Comparison of ENCODE assay signal across 27 cellular contexts in the genomic region with DNA sequence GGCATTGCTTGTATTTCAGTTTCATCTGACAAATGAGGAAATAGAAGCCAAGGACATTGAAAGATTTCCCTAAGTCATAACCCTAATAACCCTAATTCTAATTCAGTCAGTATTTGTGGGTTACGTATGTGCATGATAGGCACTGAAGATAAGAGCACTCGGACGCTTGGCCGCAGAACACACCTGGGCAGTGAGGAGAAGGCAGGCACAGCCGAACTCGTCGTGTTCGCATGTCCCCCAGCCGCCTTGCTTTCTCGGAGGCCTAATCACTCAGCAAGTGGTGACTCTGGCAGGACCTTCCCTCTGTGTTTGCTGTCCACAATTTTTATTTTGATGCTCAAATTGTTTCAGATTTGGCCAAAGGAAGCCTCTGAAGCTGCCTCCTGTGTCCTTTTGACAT. TPM values are rescaled to one million over a fixed set of nuclear protein-coding genes. Genes with fewer than 3 reads are reported as not detected.
A peak's percentile ranks its signal among the peaks of the same experiment; 100 is the strongest.
DNase-seq lines count a peak whose midpoint lies in the region; ATAC-seq, FAIRE-seq and TF ChIP-seq lines count a peak whose summit lies in the region.
"Had no signal": no experiment of that assay in that cellular context is flagged by ENCODE, and none has a peak within 500 bp of the region (broad histone marks: within the 10 kb centered on the region; RNA-seq: fewer than 3 reads in every experiment).

No MANE protein-coding gene starts in this region.

- H3F3A ChIP-seq in GM23338 (replicated peaks; ENCODE audit: low read depth): no peaks in the 10 kb centered on the region

- FAIRE-seq in K562 (lab: Jason Lieb, UNC) (no peak), H1 (lab: Jason Lieb, UNC) (no peak)
- FAIRE-seq: A549, GM12878, GM12892, GM18507 had no signal

- no peak overlapping the region for H2BK20ac ChIP-seq in H1 (ENCODE audit: low read length)

- H3K27ac Mint-ChIP-seq in GM23338: no peak overlapping the region
- H3K27ac Mint-ChIP-seq: CD14-positive monocyte; CD4-positive, alpha-beta memory T cell; CD4-positive, CD25-positive, alpha-beta regulatory T cell; CD8-positive, alpha-beta memory T cell had no signal

- H4K20me1 ChIP-seq in GM23338 (replicated peaks; ENCODE audit: insufficient read depth) (no peaks in the 10 kb centered on the region), K562 (replicated peaks; ENCODE audit: control insufficient read depth, insufficient read depth, low read length) (no peaks in the 10 kb centered on the region), H1 (replicated peaks in 1 of 2; ENCODE audit: control insufficient read depth in 1 of 2, insufficient read depth in 2 of 2, low read length in 2 of 2) (no peaks in the 10 kb centered on the region)
- H4K20me1 ChIP-seq: BLaER1 had no signal

- H2BK5ac ChIP-seq in H1 (ENCODE audit: low read depth, low read length): no peak overlapping the region

- no peak overlapping the region for H3K4me2 ChIP-seq in GM23338
- H3K4me2 ChIP-seq in K562 (ENCODE audit: insufficient read depth, low read length): no peak overlapping the region
- no peak overlapping the region for H3K4me2 ChIP-seq in H1 (ENCODE audit: insufficient read depth in 1 of 2, low read depth in 2 of 2, low read length in 2 of 2)
- H3K4me2 ChIP-seq: A549 had no signal

- H3K4me3 ChIP-seq in GM23338 (no peak overlapping the region), K562 (no peak overlapping the region), H1 (ENCODE audit: extremely low read depth in 1 of 4, insufficient read depth in 2 of 4, low read depth in 3 of 4, low read length in 4 of 4) (no peak overlapping the region), spleen (no peak overlapping the region)
- H3K4me3 ChIP-seq: A549, BLaER1, GM12878 had no signal

- H2BK120ac ChIP-seq in H1 (replicated peaks; ENCODE audit: low read depth, low read length): no peak overlapping the region

- no peak overlapping the region for H2BK12ac ChIP-seq in H1 (ENCODE audit: low read depth, low read length)

- BruUV-seq in K562 (replicated peaks; lab: Mats Ljungman, UMichigan): no TSS peak

- no peaks in the 10 kb centered on the region for H3K79me1 ChIP-seq in H1 (ENCODE audit: low read depth, low read length)

- H3K79me2 ChIP-seq in GM23338 (replicated peaks; ENCODE audit: insufficient read depth): no peaks in the 10 kb centered on the region
- no peaks in the 10 kb centered on the region for H3K79me2 ChIP-seq in K562 (ENCODE audit: control insufficient read depth, insufficient read depth, low read length)
- no peaks in the 10 kb centered on the region for H3K79me2 ChIP-seq in H1 (ENCODE audit: control insufficient read depth in 1 of 2, insufficient read depth in 2 of 2, low read length in 2 of 2)

- H3K27me3 ChIP-seq in GM23338 (ENCODE audit: insufficient read depth) (no peaks in the 10 kb centered on the region), K562 (ENCODE audit: control insufficient read depth in 2 of 2, insufficient read depth in 2 of 2, low read length in 2 of 2) (no peaks in the 10 kb centered on the region), H1 (replicated peaks in 1 of 4; ENCODE audit: control insufficient read depth in 3 of 4, extremely low read depth in 1 of 4, insufficient read depth in 3 of 4, low read length in 3 of 4) (no peaks in the 10 kb centered on the region), spleen (replicated peaks in 1 of 7) (no peaks in the 10 kb centered on the region)
- H3K27me3 ChIP-seq: BE2C, BLaER1 had no signal

- H3K27ac ChIP-seq in GM23338 (ENCODE audit: low read depth) (no peak overlapping the region), K562 (ENCODE audit: extremely low read depth, low read depth, low read length) (no peak overlapping the region), H1 (ENCODE audit: low read depth, low read length) (no peak overlapping the region), spleen (no peak overlapping the region)
- H3K27ac ChIP-seq: 22Rv1, A549, BLaER1 had no signal

- H3K9me3 Mint-ChIP-seq in GM23338: no peaks in the 10 kb centered on the region; the same call in 2 of the 3 replicates
- H3K9me3 Mint-ChIP-seq: CD4-positive, CD25-positive, alpha-beta regulatory T cell; CD8-positive, alpha-beta memory T cell had no signal

- H3K23ac ChIP-seq in H1 (ENCODE audit: insufficient read length): no peak overlapping the region

- H3K9me2 ChIP-seq in GM23338 (ENCODE audit: insufficient read depth): no peaks in the 10 kb centered on the region

- TF ChIP-seq POLR2A in K562 (conservative IDR thresholded peaks at IDR 0.05): no peak
- no peak for TF ChIP-seq POLR2A in H1 (IDR thresholded peaks at IDR 0.05; ENCODE audit: control extremely low read depth in 1 of 2, low read depth in 2 of 2, low read length in 2 of 2)
- no peak for TF ChIP-seq POLR2A in spleen (IDR thresholded peaks at IDR 0.05)

- H3K4me1 ChIP-seq in GM23338 (ENCODE audit: insufficient read depth): 0 out of 2 replicates have a peak, but pooled peaks cover 8% of the 10 kb centered on the region
- peaks cover 16 to 33% of the 10 kb centered on the region in 2 experiments; a peak in 4 of 5 replicates for H3K4me1 ChIP-seq in K562 (replicated peaks in 1 of 2; ENCODE audit: control insufficient read depth in 2 of 2, insufficient read depth in 2 of 2, low read length in 2 of 2)
- no peaks in the 10 kb centered on the region; a peak in 1 of 7 replicates for H3K4me1 ChIP-seq in H1 (replicated peaks in 1 of 4; ENCODE audit: control insufficient read depth in 3 of 4, insufficient read depth in 4 of 4, low read length in 3 of 4)
- H3K4me1 ChIP-seq in spleen: peaks cover 0 to 16% (median 4%) of the 10 kb centered on the region in 6 donors
- H3K4me1 ChIP-seq: A549, BE2C had no signal

- intact Hi-C loops in K562 (cut with micrococcal nuclease): no loop called here
- intact Hi-C loops in spleen (cut with DNase I; ENCODE audit: low total_unique reads): no loop called here

- ATAC-seq in GM23338: no peak
- ATAC-seq in K562: no peak
- no peak for ATAC-seq in GM21576 (IDR thresholded peaks at IDR 0.05; ENCODE audit: unreplicated experiment)
- ATAC-seq: A549, GM12878 had no signal

- TF ChIP-seq EP300 in K562 (IDR thresholded peaks at IDR 0.05; ENCODE audit: low read length): no peak
- no peak for TF ChIP-seq EP300 in H1 (IDR thresholded peaks at IDR 0.05; ENCODE audit: borderline replicate concordance in 1 of 2, low read depth in 2 of 2, low read length in 2 of 2)

- H2AFZ ChIP-seq in GM23338: peak overlapping the region; percentile 69; the same call in 1 of the 2 replicates
- H2AFZ ChIP-seq in K562 (ENCODE audit: low read depth, low read length): peak overlapping the region; percentile 58
- 0 out of 2 replicates have a peak overlapping the region, but pooled peaks have one; percentile 72 for H2AFZ ChIP-seq in H1 (ENCODE audit: low read length)

- H3K36me3 ChIP-seq in GM23338 (ENCODE audit: insufficient read depth) (no peaks in the 10 kb centered on the region), K562 (ENCODE audit: control insufficient read depth, insufficient read depth, low read length) (no peaks in the 10 kb centered on the region), H1 (ENCODE audit: control insufficient read depth in 2 of 4, insufficient read depth in 4 of 4, low read length in 3 of 4) (no peaks in the 10 kb centered on the region), spleen (no peaks in the 10 kb centered on the region)
- H3K36me3 ChIP-seq: BE2C, BLaER1 had no signal

- H4K8ac ChIP-seq in H1 (ENCODE audit: extremely low read depth, insufficient read depth, low read length): no peak overlapping the region; the same call in 1 of the 2 replicates

- 78% methylated on average over 10 of the region's 10 CpGs for WGBS in K562 (ENCODE audit: insufficient coverage, low coverage, missing lambda C conversion rate)
- 93% methylated on average over 10 of the region's 10 CpGs; no CpG with 5 or more reads in 1 of the 2 experiments for WGBS in H1 (ENCODE audit: extremely low coverage in 1 of 2, insufficient coverage in 1 of 2, insufficient read length in 1 of 2, insufficient replicate concordance in 2 of 2, low coverage in 1 of 2, low lambda C conversion rate in 2 of 2, missing lambda C conversion rate in 1 of 2), 2 experiments
- WGBS in spleen, 5 donors: 91 to 96% (median 94%) methylated on average over 10 of the region's 10 CpGs

- peaks cover 12% of the 10 kb centered on the region; the same call in 2 of the 3 replicates for H3K4me1 Mint-ChIP-seq in GM23338
- H3K4me1 Mint-ChIP-seq: CD4-positive, CD25-positive, alpha-beta regulatory T cell; CD8-positive, alpha-beta memory T cell had no signal

- no peak overlapping the region for H3K4ac ChIP-seq in H1 (replicated peaks; ENCODE audit: insufficient read length, low read depth, low read length)

- no peaks in the 10 kb centered on the region for H3K9me1 ChIP-seq in K562 (ENCODE audit: control insufficient read depth, insufficient read depth, low read length)

- H3K4me3 Mint-ChIP-seq in GM23338: no peak overlapping the region
- H3K4me3 Mint-ChIP-seq: CD14-positive monocyte; CD4-positive, alpha-beta memory T cell; CD4-positive, CD25-positive, alpha-beta regulatory T cell; CD8-positive, alpha-beta memory T cell had no signal

- peaks cover 9% of the 10 kb centered on the region for H3K27me3 Mint-ChIP-seq in GM23338 (ENCODE audit: insufficient read depth, low read depth, poor library complexity)
- H3K27me3 Mint-ChIP-seq: CD4-positive, alpha-beta memory T cell; CD4-positive, CD25-positive, alpha-beta regulatory T cell; CD8-positive, alpha-beta memory T cell had no signal

- TF ChIP-seq CTCF in GM23338 (conservative IDR thresholded peaks at IDR 0.05; ENCODE audit: low read depth in 2 of 2) (no peak), K562 (IDR thresholded peaks at IDR 0.05 in 2 of 3, conservative IDR thresholded peaks at IDR 0.05 in 1 of 3; ENCODE audit: insufficient read depth in 2 of 3, low read depth in 1 of 3, low read length in 3 of 3) (no peak), H1 (IDR thresholded peaks at IDR 0.05; ENCODE audit: control extremely low read depth in 1 of 3, insufficient read depth in 1 of 3, low read depth in 1 of 3, low read length in 3 of 3) (no peak), spleen (IDR thresholded peaks at IDR 0.05 in 8 of 11, conservative IDR thresholded peaks at IDR 0.05 in 3 of 11) (no peak)

- H3K9ac ChIP-seq in K562 (ENCODE audit: insufficient read depth in 1 of 2, low read depth in 2 of 2, low read length in 2 of 2) (peak overlapping the region in 1 of 2 experiments; percentile 38; a peak in 1 of 4 replicates), H1 (replicated peaks in 1 of 4; ENCODE audit: extremely low read depth in 1 of 4, low read depth in 3 of 4, low read length in 3 of 4) (no peak overlapping the region)
- H3K9ac ChIP-seq: BLaER1 had no signal

- no peaks in the 10 kb centered on the region for H3K9me3 ChIP-seq in K562 (replicated peaks; ENCODE audit: control insufficient read depth, insufficient read depth, low read depth, low read length)
- H3K9me3 ChIP-seq in H1 (ENCODE audit: insufficient read depth in 2 of 2, low read depth in 1 of 2, low read length in 1 of 2): no peaks in the 10 kb centered on the region
- no peaks in the 10 kb centered on the region for H3K9me3 ChIP-seq in spleen
- H3K9me3 ChIP-seq: A549, BE2C, BLaER1 had no signal

- H3K14ac ChIP-seq in H1 (ENCODE audit: insufficient read length): no peak overlapping the region

- H3K23me2 ChIP-seq in H1 (ENCODE audit: low read depth, low read length): no peaks in the 10 kb centered on the region

- H3K18ac ChIP-seq in H1 (ENCODE audit: extremely low read depth, low read length): no peak overlapping the region

- CTCF ChIA-PET in K562 (lab: Yijun Ruan, JAX; ENCODE audit: low intra/inter-chr PET ratio): no interaction called here
- CTCF ChIA-PET in H1 (lab: Charles Lee; ENCODE audit: partially characterized antibody): interaction anchor here (0.6 to 1.8 kb wide), 4 partner anchors 12 to 167 kb away, joined by 3 to 6 read pairs (median 4); no protein-coding TSS in a partner anchor

- POLR2A ChIA-PET in K562 (lab: Yijun Ruan, JAX) (interaction anchor here (2.2 kb wide), 1 partner anchor 14 kb away, joined by 8 read pairs; no protein-coding TSS in a partner anchor), H1 (lab: Charles Lee; ENCODE audit: partially characterized antibody) (no interaction called here)

- no peak overlapping the region for H4K91ac ChIP-seq in H1 (replicated peaks; ENCODE audit: insufficient read length, low read length)

- H3K56ac ChIP-seq in H1 (replicated peaks; ENCODE audit: insufficient read length, low read depth, low read length): no peak overlapping the region

- in situ Hi-C loops in K562 (cut with MboI): loop anchor here (25.0 kb wide), 1 partner anchor 393 kb away; a partner anchor contains a TSS

- TF ChIP-seq RAD21 in K562 (CRISPR knock-in tag; conservative IDR thresholded peaks at IDR 0.05 in 1 of 2, IDR thresholded peaks at IDR 0.05 in 1 of 2) (no peak), H1 (IDR thresholded peaks at IDR 0.05 in 1 of 2, conservative IDR thresholded peaks at IDR 0.05 in 1 of 2; ENCODE audit: low read depth in 2 of 2, low read length in 2 of 2) (no peak)

- no peak overlapping the region for H4K5ac ChIP-seq in H1 (ENCODE audit: insufficient read length, low read depth, low read length)

- no peak overlapping the region for H2BK15ac ChIP-seq in H1 (ENCODE audit: low read length)

- no peaks in the 10 kb centered on the region; the same call in 2 of the 3 replicates for H3K36me3 Mint-ChIP-seq in GM23338 (ENCODE audit: low read depth)
- H3K36me3 Mint-ChIP-seq: CD14-positive monocyte; CD8-positive, alpha-beta memory T cell had no signal

- no peak overlapping the region for H2AK5ac ChIP-seq in H1 (ENCODE audit: low read depth, low read length)

- no peak for DNase-seq in GM23338 (ENCODE audit: low spot score)
- DNase-seq in K562 (ENCODE audit: extremely low read depth in 1 of 4, low spot score in 3 of 4): no peak
- DNase-seq in H1 (ENCODE audit: low read depth in 1 of 2, low spot score in 2 of 2): no peak
- DNase-seq in spleen: peak; percentile 51
- DNase-seq in activated CD8-positive, alpha-beta memory T cell treated with anti-CD3 and anti-CD28 coated beads, Interleukin-2, amount 50 U/mL, for 4 hours: no peak
- no peak for DNase-seq in Ammon's horn (ENCODE audit: low spot score)
- DNase-seq: AML-193; BE2C; CD4-positive, alpha-beta memory T cell; CD4-positive, CD25-positive, alpha-beta regulatory T cell; COR-L47; DMS 273 treated with DMSO at 0.1 percent for 48 hours; DMS153; DMS53; DMS79; DND-41; EL; GDM1 had no signal

RNA-seq across cellular contexts. Expression of a gene that starts 23.7 kb away (rescaled TPM):
- total RNA-seq in GM23338 (2014; rRNA removed; shearing (Covaris generic)): 0.03 TPM in 1 of 2 replicates, not detected in the other
- polyA plus RNA-seq in GM23338 (2016; fragmentation: Nextera tagmentation; extraction: Ambion mirVana): not detected in 2 replicates
- total RNA-seq in K562 (2011; cell fraction: chromatin; rRNA removed; ENCODE audit: low replicate concordance): not detected in 2 replicates
- total RNA-seq in K562 (2011; cell fraction: nucleolus; rRNA removed): not detected in 2 replicates
- total RNA-seq in K562 (2011; cell fraction: nucleoplasm; rRNA removed): not detected in 2 replicates
- 0.12 TPM in 1 of 2 replicates, not detected in the other for total RNA-seq in K562 (2014; rRNA removed)
- 0.19 and 0.22 TPM in 2 replicates for total RNA-seq in K562 (2014; rRNA removed; fragmentation: Illumina TruSeq; extraction: Trizol)
- 0.08 TPM in 1 of 2 replicates, not detected in the other for total RNA-seq in K562 (2015; rRNA removed; fragmentation: Illumina TruSeq; extraction: Trizol)
- 0.04 TPM in 1 of 2 replicates, not detected in the other for total RNA-seq in K562 (2021)
- 0.07 TPM in 1 of 2 replicates, not detected in the other for polyA plus RNA-seq in K562 (2011; rRNA removed)
- polyA plus RNA-seq in K562 (2011; cell fraction: cytosol; rRNA removed): 0.06 and 0.51 TPM in 2 replicates
- polyA plus RNA-seq in K562 (2011; cell fraction: nucleus; rRNA removed): 0.04 and 0.09 TPM in 2 replicates
- polyA plus RNA-seq in K562 (2012): 0.03 and 1.1 TPM in 2 replicates
- polyA plus RNA-seq in K562 (2014; fragmentation: Illumina TruSeq; extraction: Trizol): 0.28 TPM in 1 of 2 replicates, not detected in the other
- polyA plus RNA-seq in K562 (2014; fragmentation: Nextera tagmentation; extraction: Ambion mirVana): not detected
- polyA plus RNA-seq in K562 (2014; rRNA removed): 0.15 and 0.53 TPM in 2 replicates
- not detected in 2 replicates for polyA minus RNA-seq in K562 (2011; rRNA and poly(A)+ RNA removed)
- polyA minus RNA-seq in K562 (2011; cell fraction: cytosol; rRNA and poly(A)+ RNA removed): not detected in 2 replicates
- not detected in 2 replicates for polyA minus RNA-seq in K562 (2011; cell fraction: nucleus; rRNA and poly(A)+ RNA removed)
- total RNA-seq in H1 (2021; fragmentation: NEBNext Ultra II Directional; extraction: Animal tissue kit (Norgen Biotek cat#: 25700)): 0.11 and 0.78 TPM in 2 replicates
- 0.05 and 0.12 TPM in 2 replicates for polyA plus RNA-seq in H1 (2011; rRNA removed)
- 0.12 TPM for polyA plus RNA-seq in H1 (2011; cell fraction: cytosol; rRNA removed)
- 0.24 TPM for polyA plus RNA-seq in H1 (2011; cell fraction: nucleus; rRNA removed)
- 0.09 to 0.12 TPM (median 0.12 TPM) in 3 of 4 replicates, not detected in the other for polyA plus RNA-seq in H1 (2012, experiment 1 of 2)
- not detected for polyA plus RNA-seq in H1 (2012, experiment 2 of 2)
- 0.18 TPM for polyA plus RNA-seq in H1 (2013, experiment 1 of 2)
- 0.11 TPM for polyA plus RNA-seq in H1 (2013, experiment 2 of 2)
- polyA minus RNA-seq in H1 (2011; rRNA and poly(A)+ RNA removed): 0.37 TPM in 1 of 2 replicates, not detected in the other
- not detected for polyA minus RNA-seq in H1 (2011; cell fraction: cytosol; rRNA and poly(A)+ RNA removed)
- not detected for polyA minus RNA-seq in H1 (2011; cell fraction: nucleus; rRNA and poly(A)+ RNA removed)
- 1 to 10 TPM in 2 of 7 donors, under 1 TPM in 4, not detected in 1; 0.43 to 3.0 (median 0.79) TPM for total RNA-seq in spleen
- polyA plus RNA-seq in spleen: 1 to 10 TPM in 1 of 3 donors, under 1 TPM in 2; 0.26 to 1.1 (median 0.46) TPM
- polyA plus RNA-seq: CD14-positive monocyte had no signal

RNA-seq across cellular contexts. Expression of a gene that starts 34.5 kb away (rescaled TPM):
- 197 and 229 TPM in 2 replicates for total RNA-seq in GM23338 (2014; rRNA removed; shearing (Covaris generic))
- polyA plus RNA-seq in GM23338 (2016; fragmentation: Nextera tagmentation; extraction: Ambion mirVana) (70.0 and 76.6 TPM in 2 replicates), K562 (2011; rRNA removed) (133 and 176 TPM in 2 replicates), K562 (2014; fragmentation: Illumina TruSeq; extraction: Trizol) (423 and 444 TPM in 2 replicates), K562 (2014; fragmentation: Nextera tagmentation; extraction: Ambion mirVana) (10 to 100 TPM; 29.2 to 34.6 TPM), K562 (2014; rRNA removed) (239 and 256 TPM in 2 replicates), H1 (2011; rRNA removed) (55.8 and 91.2 TPM in 2 replicates), spleen (10 to 100 TPM; 19.0 to 32.5 (median 19.1) TPM)
- total RNA-seq in K562 (2011; cell fraction: chromatin; rRNA removed; ENCODE audit: low replicate concordance): 146 and 195 TPM in 2 replicates
- 104 and 109 TPM in 2 replicates for total RNA-seq in K562 (2011; cell fraction: nucleolus; rRNA removed)
- 111 and 114 TPM in 2 replicates for total RNA-seq in K562 (2011; cell fraction: nucleoplasm; rRNA removed)
- total RNA-seq in K562 (2014; rRNA removed) (309 and 365 TPM in 2 replicates), K562 (2014; rRNA removed; fragmentation: Illumina TruSeq; extraction: Trizol) (193 and 203 TPM in 2 replicates), K562 (2015; rRNA removed; fragmentation: Illumina TruSeq; extraction: Trizol) (186 and 188 TPM in 2 replicates), K562 (2021) (369 and 422 TPM in 2 replicates), spleen (100 to 1,000 TPM in 1 of 7 donors, 10 to 100 TPM in 6; 59.3 to 108 (median 81.0) TPM)
- polyA plus RNA-seq in K562 (2011; cell fraction: cytosol; rRNA removed): 163 and 167 TPM in 2 replicates
- 84.0 and 115 TPM in 2 replicates for polyA plus RNA-seq in K562 (2011; cell fraction: nucleus; rRNA removed)
- polyA plus RNA-seq in K562 (2012): 265 and 370 TPM in 2 replicates
- polyA minus RNA-seq in K562 (2011; rRNA and poly(A)+ RNA removed): 362 and 462 TPM in 2 replicates
- polyA minus RNA-seq in K562 (2011; cell fraction: cytosol; rRNA and poly(A)+ RNA removed): 160 and 170 TPM in 2 replicates
- polyA minus RNA-seq in K562 (2011; cell fraction: nucleus; rRNA and poly(A)+ RNA removed): 46.6 and 67.3 TPM in 2 replicates
- total RNA-seq in H1 (2021; fragmentation: NEBNext Ultra II Directional; extraction: Animal tissue kit (Norgen Biotek cat#: 25700)): 237 and 247 TPM in 2 replicates
- polyA plus RNA-seq in H1 (2011; cell fraction: cytosol; rRNA removed): 99.9 TPM
- polyA plus RNA-seq in H1 (2011; cell fraction: nucleus; rRNA removed): 110 TPM
- polyA plus RNA-seq in H1 (2012, experiment 1 of 2): 178 to 213 TPM (median 203 TPM) in 4 replicates
- 65.2 TPM for polyA plus RNA-seq in H1 (2012, experiment 2 of 2)
- 115 TPM for polyA plus RNA-seq in H1 (2013, experiment 1 of 2)
- 110 TPM for polyA plus RNA-seq in H1 (2013, experiment 2 of 2)
- 135 and 144 TPM in 2 replicates for polyA minus RNA-seq in H1 (2011; rRNA and poly(A)+ RNA removed)
- 76.1 TPM for polyA minus RNA-seq in H1 (2011; cell fraction: cytosol; rRNA and poly(A)+ RNA removed)
- polyA minus RNA-seq in H1 (2011; cell fraction: nucleus; rRNA and poly(A)+ RNA removed): 44.9 TPM
